Comparison of ENCODE assay signal across 8 cellular contexts in the genomic region with DNA sequence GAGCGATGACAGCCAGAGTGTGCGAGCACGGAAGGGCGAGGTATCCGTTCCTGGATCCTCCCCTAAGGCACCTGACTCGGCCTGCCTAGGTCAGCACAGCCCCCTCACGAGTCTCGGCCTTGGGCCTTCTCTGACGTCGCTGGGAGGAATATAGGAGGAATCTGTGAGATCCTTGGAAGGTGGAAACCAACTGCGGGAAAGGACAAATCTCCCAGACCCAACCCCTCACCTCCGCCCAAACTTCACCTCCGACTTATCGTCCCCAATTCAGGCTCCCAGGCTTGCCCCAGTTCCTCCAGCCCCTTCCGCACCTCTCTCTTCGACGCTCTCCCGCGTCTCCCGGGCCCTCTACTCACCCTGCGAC. TPM values are rescaled to one million over a fixed set of nuclear protein-coding genes. Genes with fewer than 3 reads are reported as not detected.
A peak's percentile ranks its signal among the peaks of the same experiment; 100 is the strongest.
DNase-seq lines count a peak whose midpoint lies in the region; ATAC-seq and TF ChIP-seq lines count a peak whose summit lies in the region.

No MANE protein-coding gene starts in this region.

- DNase-seq in NCI-H2227 (lab: John Stamatoyannopoulos, UW; ENCODE audit: unreplicated experiment) (peak; percentile 45), NCI-H2227 treated with DMSO at 0.1 percent for 48 hours (lab: John Stamatoyannopoulos, UW) (no peak), IMR-90 (no peak), epithelial cell of proximal tubule (ENCODE audit: low read depth) (no peak), ureter (ENCODE audit: low spot score) (peak; percentile 59)
- peak; percentile 58 for DNase-seq in activated CD8-positive, alpha-beta T cell treated with anti-CD3 and anti-CD28 coated beads, Interleukin-2, amount 10 ng/mL, durations not matched to agents 7 days and 5 days
- peak in 9 of 10 donors; percentile 28 to 76 (median 46) for DNase-seq in naive thymus-derived CD8-positive, alpha-beta T cell

- peak overlapping the region; percentile 5; the same call in 1 of the 2 replicates for H3K18ac ChIP-seq in IMR-90 (ENCODE audit: low read depth, low read length)

- peaks cover 40% of the 10 kb centered on the region for H3K4me1 Mint-ChIP-seq in activated CD8-positive, alpha-beta T cell treated with anti-CD3 and anti-CD28 coated beads, Interleukin-2, amount 10 ng/mL, durations not matched to agents 7 days and 5 days (ENCODE audit: low read depth)
- peaks cover 20 to 40% (median 31%) of the 10 kb centered on the region in 4 donors for H3K4me1 Mint-ChIP-seq in naive thymus-derived CD8-positive, alpha-beta T cell

- peak overlapping the region; percentile 96 for H3K9ac ChIP-seq in IMR-90 (ENCODE audit: low read depth, low read length)

- CTCF ChIA-PET in IMR-90 (lab: Yijun Ruan, JAX) = no interaction called here
- CTCF ChIA-PET in activated CD8-positive, alpha-beta T cell treated with anti-CD3 and anti-CD28 coated beads, Interleukin-2, amount 10 ng/mL, durations not matched to agents 7 days and 5 days (lab: Charles Lee) = interaction anchor here (1.5 to 4.2 kb wide), 3 partner anchors 10 to 13 kb away, joined by 5 to 28 read pairs (median 14); partner anchors contain the start of gene CA14

- H4K5ac ChIP-seq in IMR-90 (ENCODE audit: low read depth, low read length) = peak overlapping the region; percentile 83

- peak overlapping the region; percentile 28 for H4K91ac ChIP-seq in IMR-90 (ENCODE audit: insufficient read depth, low read depth, low read length)

- H3K4me3 Mint-ChIP-seq in activated CD8-positive, alpha-beta T cell treated with anti-CD3 and anti-CD28 coated beads, Interleukin-2, amount 10 ng/mL, durations not matched to agents 7 days and 5 days = peak overlapping the region; percentile 99
- peak overlapping the region; percentile 83 to 99 (median 98) for H3K4me3 Mint-ChIP-seq in naive thymus-derived CD8-positive, alpha-beta T cell

- H4K20me1 ChIP-seq in IMR-90 (ENCODE audit: insufficient read depth, low read length) = no peaks in the 10 kb centered on the region

- H2BK5ac ChIP-seq in IMR-90 (ENCODE audit: low read depth, low read length, poor library complexity, severe bottlenecking) = peak overlapping the region; percentile 76

- no peaks in the 10 kb centered on the region for H3K9me3 Mint-ChIP-seq in activated CD8-positive, alpha-beta T cell treated with anti-CD3 and anti-CD28 coated beads, Interleukin-2, amount 10 ng/mL, durations not matched to agents 7 days and 5 days (ENCODE audit: insufficient read depth)
- no peaks in the 10 kb centered on the region for H3K9me3 Mint-ChIP-seq in naive thymus-derived CD8-positive, alpha-beta T cell

- H3K56ac ChIP-seq in IMR-90 (ENCODE audit: extremely low read depth, insufficient read depth, low read length) = peak overlapping the region; percentile 70

- peak overlapping the region; percentile 86 for H2AK9ac ChIP-seq in IMR-90 (replicated peaks; ENCODE audit: low read depth, low read length, poor library complexity)

- peak overlapping the region; percentile 93 for H3K4me3 ChIP-seq in IMR-90 (ENCODE audit: insufficient read depth, low read depth, low read length)
- peak overlapping the region; percentile 89 for H3K4me3 ChIP-seq in epithelial cell of proximal tubule (ENCODE audit: low read depth, low read length)

- H2AK5ac ChIP-seq in IMR-90 (ENCODE audit: low read depth, low read length) = peak overlapping the region; percentile 86

- H3K27me3 ChIP-seq in IMR-90 (ENCODE audit: control insufficient read depth, insufficient read depth, low read length) = no peaks in the 10 kb centered on the region

- H2BK120ac ChIP-seq in IMR-90 (ENCODE audit: low read depth, low read length) = no peak overlapping the region

- no peak for TF ChIP-seq RAD21 in IMR-90 (IDR thresholded peaks at IDR 0.05; ENCODE audit: low read length)

- H3K36me3 ChIP-seq in IMR-90 (ENCODE audit: control insufficient read depth, insufficient read depth, low read length) = peaks cover 22% of the 10 kb centered on the region

- H3K9me1 ChIP-seq in IMR-90 (ENCODE audit: insufficient read depth, low read length) = peaks cover 8% of the 10 kb centered on the region

- H3K4ac ChIP-seq in IMR-90 (ENCODE audit: low read depth, low read length) = peak overlapping the region; percentile 80

- H4K8ac ChIP-seq in IMR-90 (ENCODE audit: low read depth in 2 of 2, low read length in 2 of 2) = peak overlapping the region; percentile 69 to 90; a peak in 3 of 4 replicates

- peak overlapping the region; percentile 87 for H3K27ac ChIP-seq in IMR-90 (ENCODE audit: insufficient read depth, low read length)

- H3K36me3 Mint-ChIP-seq in activated CD8-positive, alpha-beta T cell treated with anti-CD3 and anti-CD28 coated beads, Interleukin-2, amount 10 ng/mL, durations not matched to agents 7 days and 5 days (ENCODE audit: low read depth) = peaks cover 43% of the 10 kb centered on the region
- peaks cover 0 to 33% (median 4%) of the 10 kb centered on the region in 3 donors for H3K36me3 Mint-ChIP-seq in naive thymus-derived CD8-positive, alpha-beta T cell

- H2AFZ ChIP-seq in IMR-90 (replicated peaks; ENCODE audit: low read length, poor library complexity) = peak overlapping the region; percentile 89

- no peaks in the 10 kb centered on the region for H3K27me3 Mint-ChIP-seq in activated CD8-positive, alpha-beta T cell treated with anti-CD3 and anti-CD28 coated beads, Interleukin-2, amount 10 ng/mL, durations not matched to agents 7 days and 5 days (ENCODE audit: low read depth)
- H3K27me3 Mint-ChIP-seq in naive thymus-derived CD8-positive, alpha-beta T cell = no peaks in the 10 kb centered on the region

- BruUV-seq in IMR-90 (replicated peaks; lab: Mats Ljungman, UMichigan) = no TSS peak

- no peak overlapping the region for H2BK15ac ChIP-seq in IMR-90 (ENCODE audit: low read depth, low read length)

- in situ Hi-C loops in IMR-90 (cut with MboI; ENCODE audit: low sequenced_read_pairs) = loop anchor here (10.0 kb wide), 1 partner anchor 286 kb away; no protein-coding TSS in a partner anchor

- no peak for TF ChIP-seq CTCF in IMR-90 (conservative IDR thresholded peaks at IDR 0.05; ENCODE audit: low read depth, low read length)
- TF ChIP-seq CTCF in epithelial cell of proximal tubule (conservative IDR thresholded peaks at IDR 0.05; ENCODE audit: low read depth, low read length) = no peak

- dilution Hi-C loops in IMR-90 (cut with HindIII; ENCODE audit: low sequenced_read_pairs, unreplicated experiment) = no loop called here

- H3K9me3 ChIP-seq in IMR-90 (ENCODE audit: control insufficient read depth, insufficient read depth, low read length) = no peaks in the 10 kb centered on the region

- intact Hi-C loops in IMR-90 (cut with micrococcal nuclease) = no loop called here

- peak overlapping the region; percentile 98 for H3K27ac Mint-ChIP-seq in activated CD8-positive, alpha-beta T cell treated with anti-CD3 and anti-CD28 coated beads, Interleukin-2, amount 10 ng/mL, durations not matched to agents 7 days and 5 days
- H3K27ac Mint-ChIP-seq in naive thymus-derived CD8-positive, alpha-beta T cell = peak overlapping the region; percentile 91 to 99 (median 98)

- POLR2A ChIA-PET in IMR-90 (lab: Charles Lee; ENCODE audit: unreplicated experiment) = no interaction called here
- POLR2A ChIA-PET in activated CD8-positive, alpha-beta T cell treated with anti-CD3 and anti-CD28 coated beads, Interleukin-2, amount 10 ng/mL, durations not matched to agents 7 days and 5 days (lab: Charles Lee) = interaction anchor here (1.2 to 2.2 kb wide), 6 partner anchors 10 to 382 kb away, joined by 4 to 8 read pairs (median 7); partner anchors contain the start of genes CIART and ENSA
- POLR2A ChIA-PET in naive thymus-derived CD8-positive, alpha-beta T cell (lab: Charles Lee) = interaction anchor here (0.6 to 2.1 kb wide), 9 partner anchors 8 to 1187 kb away, joined by 3 to 12 read pairs (median 5); partner anchors contain the start of genes ANP32E, CA14, PLEKHO1 and RPRD2

- H3K79me1 ChIP-seq in IMR-90 (ENCODE audit: low read depth in 1 of 2, low read length in 2 of 2) = peaks cover 16 to 44% of the 10 kb centered on the region in 2 experiments

- ATAC-seq in IMR-90 (ENCODE audit: low read depth) (peak; percentile 4; the same call in 1 of the 2 replicates), GM19467 (IDR thresholded peaks at IDR 0.05; ENCODE audit: unreplicated experiment) (no peak)
- ATAC-seq in activated CD8-positive, alpha-beta T cell treated with anti-CD3 and anti-CD28 coated beads, Interleukin-2, amount 10 ng/mL, durations not matched to agents 7 days and 5 days = peak; percentile 64
- ATAC-seq in naive thymus-derived CD8-positive, alpha-beta T cell = peak; percentile 57 to 70

- H2BK20ac ChIP-seq in IMR-90 (ENCODE audit: low read depth, low read length) = no peak overlapping the region

- TF ChIP-seq POLR2A in IMR-90 (IDR thresholded peaks at IDR 0.05; ENCODE audit: low read depth, low read length) = no peak

- H3K4me1 ChIP-seq in IMR-90 (ENCODE audit: control insufficient read depth, insufficient read depth, low read length) = peaks cover 6% of the 10 kb centered on the region

- peak overlapping the region; percentile 35 for H3K23ac ChIP-seq in IMR-90 (ENCODE audit: low read depth, low read length)

- peak overlapping the region; percentile 67 for H3K14ac ChIP-seq in IMR-90 (replicated peaks; ENCODE audit: low read depth, low read length)

- 0% methylated on average over 3 of the region's 21 CpGs; no CpG with 5 or more reads in 1 of the 2 experiments for WGBS in IMR-90 (ENCODE audit: extremely low coverage in 2 of 2, insufficient read length in 1 of 2), 2 experiments

- peak overlapping the region; percentile 99 for H3K4me2 ChIP-seq in IMR-90 (ENCODE audit: low read depth, low read length)

RNA-seq across cellular contexts. Expression of gene APH1A, which starts 0.5 kb away (rescaled TPM):
- total RNA-seq in IMR-90 (2012; rRNA removed) (61.9 and 62.0 TPM in 2 replicates), epithelial cell of proximal tubule (135 and 136 TPM in 2 replicates), ureter (133 TPM)
- 92.1 and 94.2 TPM in 2 replicates for polyA plus RNA-seq in IMR-90 (2012; rRNA removed)
- polyA plus RNA-seq in IMR-90 (2012; cell fraction: cytosol; rRNA removed) = 83.6 and 113 TPM in 2 replicates
- 78.3 and 108 TPM in 2 replicates for polyA plus RNA-seq in IMR-90 (2012; cell fraction: nucleus; rRNA removed; ENCODE audit: low replicate concordance)
- total RNA-seq in activated CD8-positive, alpha-beta T cell treated with anti-CD3 and anti-CD28 coated beads, Interleukin-2, amount 10 ng/mL, durations not matched to agents 7 days and 5 days = 100 to 1,000 TPM; 128 to 132 TPM
- total RNA-seq in naive thymus-derived CD8-positive, alpha-beta T cell = 100 to 1,000 TPM; 142 to 143 TPM
- 10 to 100 TPM; 58.2 to 84.8 (median 67.1) TPM for polyA plus RNA-seq in naive thymus-derived CD8-positive, alpha-beta T cell

RNA-seq across cellular contexts. Expression of gene C1orf54, which starts 4.3 kb away (rescaled TPM):
- total RNA-seq in IMR-90 (2012; rRNA removed) (30.3 and 33.5 TPM in 2 replicates), epithelial cell of proximal tubule (0.29 and 20.8 TPM in 2 replicates), ureter (13.8 TPM)
- 39.6 and 44.2 TPM in 2 replicates for polyA plus RNA-seq in IMR-90 (2012; rRNA removed)
- 19.7 and 26.8 TPM in 2 replicates for polyA plus RNA-seq in IMR-90 (2012; cell fraction: cytosol; rRNA removed)
- polyA plus RNA-seq in IMR-90 (2012; cell fraction: nucleus; rRNA removed; ENCODE audit: low replicate concordance) = 2.4 and 30.1 TPM in 2 replicates
- total RNA-seq in activated CD8-positive, alpha-beta T cell treated with anti-CD3 and anti-CD28 coated beads, Interleukin-2, amount 10 ng/mL, durations not matched to agents 7 days and 5 days = 1 to 10 TPM; 2.5 to 4.0 TPM
- total RNA-seq in naive thymus-derived CD8-positive, alpha-beta T cell = 1 to 10 TPM; 4.8 to 5.0 TPM
- 1 to 10 TPM; 1.8 to 4.7 (median 3.9) TPM for polyA plus RNA-seq in naive thymus-derived CD8-positive, alpha-beta T cell

RNA-seq across cellular contexts. Expression of gene CA14, which starts 10.8 kb away (rescaled TPM):
- not detected in 2 replicates for total RNA-seq in IMR-90 (2012; rRNA removed)
- not detected in 2 replicates for polyA plus RNA-seq in IMR-90 (2012; rRNA removed)
- polyA plus RNA-seq in IMR-90 (2012; cell fraction: cytosol; rRNA removed) = 0.02 TPM in 1 of 2 replicates, not detected in the other
- 0.04 and 0.10 TPM in 2 replicates for polyA plus RNA-seq in IMR-90 (2012; cell fraction: nucleus; rRNA removed; ENCODE audit: low replicate concordance)
- total RNA-seq in activated CD8-positive, alpha-beta T cell treated with anti-CD3 and anti-CD28 coated beads, Interleukin-2, amount 10 ng/mL, durations not matched to agents 7 days and 5 days = not detected
- total RNA-seq in epithelial cell of proximal tubule = not detected in 2 replicates
- total RNA-seq in naive thymus-derived CD8-positive, alpha-beta T cell = not detected
- 1 to 10 TPM in 1 of 3 donors, under 1 TPM in 2; 0.20 to 1.0 (median 0.37) TPM for polyA plus RNA-seq in naive thymus-derived CD8-positive, alpha-beta T cell
- total RNA-seq in ureter = 1.4 TPM

RNA-seq across cellular contexts. Expression of gene CIART, which starts 14.0 kb away (rescaled TPM):
- total RNA-seq in IMR-90 (2012; rRNA removed) (13.9 and 18.1 TPM in 2 replicates), epithelial cell of proximal tubule (0.51 and 3.6 TPM in 2 replicates), ureter (8.0 TPM)
- 15.5 and 16.5 TPM in 2 replicates for polyA plus RNA-seq in IMR-90 (2012; rRNA removed)
- 6.7 and 7.0 TPM in 2 replicates for polyA plus RNA-seq in IMR-90 (2012; cell fraction: cytosol; rRNA removed)
- polyA plus RNA-seq in IMR-90 (2012; cell fraction: nucleus; rRNA removed; ENCODE audit: low replicate concordance) = 16.7 and 41.5 TPM in 2 replicates
- total RNA-seq in activated CD8-positive, alpha-beta T cell treated with anti-CD3 and anti-CD28 coated beads, Interleukin-2, amount 10 ng/mL, durations not matched to agents 7 days and 5 days = 1 to 10 TPM; 2.0 to 2.3 TPM
- 1 to 10 TPM; 1.0 to 1.6 TPM for total RNA-seq in naive thymus-derived CD8-positive, alpha-beta T cell
- polyA plus RNA-seq in naive thymus-derived CD8-positive, alpha-beta T cell = 1 to 10 TPM in 1 of 3 donors, under 1 TPM in 2; 0.74 to 1.8 (median 0.74) TPM

RNA-seq across cellular contexts. Expression of gene MRPS21, which starts 25.3 kb away (rescaled TPM):
- 45.5 and 52.3 TPM in 2 replicates for total RNA-seq in IMR-90 (2012; rRNA removed)
- 74.6 and 76.6 TPM in 2 replicates for polyA plus RNA-seq in IMR-90 (2012; rRNA removed)
- 19.4 and 26.4 TPM in 2 replicates for polyA plus RNA-seq in IMR-90 (2012; cell fraction: cytosol; rRNA removed)
- 22.7 and 143 TPM in 2 replicates for polyA plus RNA-seq in IMR-90 (2012; cell fraction: nucleus; rRNA removed; ENCODE audit: low replicate concordance)
- total RNA-seq in activated CD8-positive, alpha-beta T cell treated with anti-CD3 and anti-CD28 coated beads, Interleukin-2, amount 10 ng/mL, durations not matched to agents 7 days and 5 days = 10 to 100 TPM; 69.9 to 71.2 TPM
- total RNA-seq in epithelial cell of proximal tubule = 55.5 and 76.9 TPM in 2 replicates
- 10 to 100 TPM; 70.7 to 76.0 TPM for total RNA-seq in naive thymus-derived CD8-positive, alpha-beta T cell
- polyA plus RNA-seq in naive thymus-derived CD8-positive, alpha-beta T cell = 10 to 100 TPM; 78.8 to 85.9 (median 82.1) TPM
- 79.7 TPM for total RNA-seq in ureter

Comparison
In these comparisons a context has a peak if more than half of its experiments do, and no peak if none do; other contexts are left out.
1. DNase-seq: peak in NCI-H2227 (single experiment), activated CD8-positive, alpha-beta T cell treated with anti-CD3 and anti-CD28 coated beads, Interleukin-2, amount 10 ng/mL, durations not matched to agents 7 days and 5 days (single experiment), naive thymus-derived CD8-positive, alpha-beta T cell (9 of 10) and ureter (single experiment); none in NCI-H2227 treated with DMSO at 0.1 percent for 48 hours (single experiment), IMR-90 (single experiment) and epithelial cell of proximal tubule (single experiment).